In the genomic region with DNA sequence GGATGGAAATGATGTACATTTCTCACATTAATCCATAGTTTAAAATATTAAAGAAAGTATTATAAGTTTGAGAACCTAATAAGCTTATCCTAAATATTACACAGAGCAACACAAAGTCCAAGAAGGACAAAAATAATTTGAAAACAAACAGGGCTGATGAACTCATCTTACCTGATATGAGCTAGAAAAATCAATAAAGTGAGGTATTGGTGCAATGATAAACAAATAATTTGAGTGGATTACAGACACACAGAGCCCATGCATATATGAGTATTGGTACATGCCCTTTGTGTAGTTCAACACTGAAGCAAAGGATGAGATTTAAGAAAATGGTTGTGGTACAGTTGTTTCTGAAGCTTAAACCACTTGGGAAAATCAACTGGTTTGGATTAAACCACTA, we compare ENCODE assay signal across 20 cellular contexts.
DNase-seq lines count a peak whose midpoint lies in the region; ATAC-seq, FAIRE-seq and TF ChIP-seq lines count a peak whose summit lies in the region.
"Had no signal": no experiment of that assay in that cellular context is flagged by ENCODE, and none has a peak within 500 bp of the region (broad histone marks: within the 10 kb centered on the region; RNA-seq: fewer than 3 reads in every experiment).

No MANE protein-coding gene starts in this region.

- H3K4me3 ChIP-seq in liver (ENCODE audit: low read depth in 1 of 3, low read length in 3 of 3): no peak overlapping the region
- H3K4me3 ChIP-seq in HepG2 (replicated peaks in 1 of 3; ENCODE audit: insufficient read depth in 1 of 3, low read depth in 2 of 3, low read length in 3 of 3): no peak overlapping the region
- no peak overlapping the region for H3K4me3 ChIP-seq in right lobe of liver
- H3K4me3 ChIP-seq: A549; BLaER1 treated with 17β-estradiol and CSF1 and Interleukin-3, amounts not matched to agents 10 nM and 100 nM had no signal

- BruUV-seq in HepG2 (replicated peaks; lab: Mats Ljungman, UMichigan): no TSS peak

- no peaks in the 10 kb centered on the region for H3K79me2 ChIP-seq in HepG2 (ENCODE audit: insufficient read depth, low read length)

- no peak overlapping the region for H3K4me2 ChIP-seq in HepG2 (ENCODE audit: low read depth, low read length)
- H3K4me2 ChIP-seq: A549; BLaER1 treated with 17β-estradiol and CSF1 and Interleukin-3, amounts not matched to agents 10 nM and 100 nM had no signal

- TF ChIP-seq EP300 in HepG2 (IDR thresholded peaks at IDR 0.05; ENCODE audit: low read depth in 2 of 2, low read length in 2 of 2) (no peak), HepG2 (CRISPR knock-in tag; IDR thresholded peaks at IDR 0.05; ENCODE audit: borderline replicate concordance) (no peak)

- FAIRE-seq in HepG2 (lab: Jason Lieb, UNC): no peak
- FAIRE-seq: A549, D721Med, G401.6, GM12891 had no signal

- intact Hi-C loops in HepG2 (cut with micrococcal nuclease; ENCODE audit: unreplicated experiment): no loop called here
- intact Hi-C loops in right lobe of liver (cut with DNase I): no loop called here

- no peaks in the 10 kb centered on the region for H3K36me3 ChIP-seq in liver (ENCODE audit: control insufficient read depth in 4 of 4, insufficient read depth in 3 of 4, low read depth in 1 of 4, low read length in 3 of 4)
- no peaks in the 10 kb centered on the region for H3K36me3 ChIP-seq in HepG2 (replicated peaks in 1 of 2; ENCODE audit: control insufficient read depth in 1 of 2, insufficient read depth in 2 of 2, low read length in 2 of 2)
- no peaks in the 10 kb centered on the region for H3K36me3 ChIP-seq in right lobe of liver
- H3K36me3 ChIP-seq: BLaER1 treated with 17β-estradiol and CSF1 and Interleukin-3, amounts not matched to agents 10 nM and 100 nM had no signal

- H3K9me3 ChIP-seq in liver (ENCODE audit: control insufficient read depth in 4 of 4, low read length in 3 of 4) (no peaks in the 10 kb centered on the region), HepG2 (ENCODE audit: low read length) (peaks cover 65% of the 10 kb centered on the region), right lobe of liver (no peaks in the 10 kb centered on the region)
- H3K9me3 ChIP-seq: A549; BLaER1 treated with 17β-estradiol and CSF1 and Interleukin-3, amounts not matched to agents 10 nM and 100 nM; Caco-2 had no signal

- H3K9ac ChIP-seq in liver (ENCODE audit: low read depth in 1 of 2, low read length in 2 of 2) (no peak overlapping the region), HepG2 (ENCODE audit: insufficient read depth, low read depth, low read length) (no peak overlapping the region)
- H3K9ac ChIP-seq: BLaER1 treated with 17β-estradiol and CSF1 and Interleukin-3, amounts not matched to agents 10 nM and 100 nM had no signal

- CTCF ChIA-PET in HepG2 (lab: Yijun Ruan, JAX; ENCODE audit: low intra/inter-chr PET ratio, low total read pairs): no interaction called here
- CTCF ChIA-PET in activated CD4-positive, alpha-beta memory T cell treated with anti-CD3 and anti-CD28 coated beads, Interleukin-2, amount 10 ng/mL, durations not matched to agents 7 days and 5 days (lab: Charles Lee): no interaction called here

- no peak for ATAC-seq in HepG2
- peak; percentile 36 to 92 (median 84) for ATAC-seq in right lobe of liver
- no peak for ATAC-seq in GM18858 (IDR thresholded peaks at IDR 0.05; ENCODE audit: unreplicated experiment)
- ATAC-seq: A549; CD8-positive, alpha-beta T cell had no signal

- in situ Hi-C loops in HepG2 (cut with HindIII; ENCODE audit: extremely low pct_ligation_motif_present, low pct_unique_long_range_greater_than_20kb): no loop called here

- H3K27me3 ChIP-seq in liver (ENCODE audit: control insufficient read depth in 4 of 4, insufficient read depth in 4 of 4, low read length in 3 of 4): no peaks in the 10 kb centered on the region
- no peaks in the 10 kb centered on the region for H3K27me3 ChIP-seq in HepG2 (ENCODE audit: control insufficient read depth in 1 of 2, insufficient read depth in 2 of 2, low read length in 2 of 2)
- H3K27me3 ChIP-seq in right lobe of liver: no peaks in the 10 kb centered on the region
- H3K27me3 ChIP-seq: BLaER1 treated with 17β-estradiol and CSF1 and Interleukin-3, amounts not matched to agents 10 nM and 100 nM had no signal

- H3K4me1 Mint-ChIP-seq in activated CD4-positive, alpha-beta memory T cell treated with anti-CD3 and anti-CD28 coated beads, Interleukin-2, amount 10 ng/mL, durations not matched to agents 7 days and 5 days: no peaks in the 10 kb centered on the region
- H3K4me1 Mint-ChIP-seq: B cell had no signal

- no peak overlapping the region for H3K4me3 Mint-ChIP-seq in activated CD4-positive, alpha-beta memory T cell treated with anti-CD3 and anti-CD28 coated beads, Interleukin-2, amount 10 ng/mL, durations not matched to agents 7 days and 5 days
- H3K4me3 Mint-ChIP-seq: B cell; CD4-positive, alpha-beta T cell; CD8-positive, alpha-beta T cell had no signal

- H3K27me3 Mint-ChIP-seq in activated CD4-positive, alpha-beta memory T cell treated with anti-CD3 and anti-CD28 coated beads, Interleukin-2, amount 10 ng/mL, durations not matched to agents 7 days and 5 days: no peaks in the 10 kb centered on the region
- H3K27me3 Mint-ChIP-seq: B cell; CD4-positive, alpha-beta T cell had no signal

- H3K27ac Mint-ChIP-seq in activated CD4-positive, alpha-beta memory T cell treated with anti-CD3 and anti-CD28 coated beads, Interleukin-2, amount 10 ng/mL, durations not matched to agents 7 days and 5 days: no peak overlapping the region
- H3K27ac Mint-ChIP-seq: B cell; CD4-positive, alpha-beta T cell; CD8-positive, alpha-beta T cell had no signal

- no peaks in the 10 kb centered on the region for H3K9me3 Mint-ChIP-seq in activated CD4-positive, alpha-beta memory T cell treated with anti-CD3 and anti-CD28 coated beads, Interleukin-2, amount 10 ng/mL, durations not matched to agents 7 days and 5 days

- DNase-seq in HepG2 (ENCODE audit: low spot score) (no peak), right lobe of liver (no peak)
- no peak for DNase-seq in activated CD4-positive, alpha-beta memory T cell treated with anti-CD3 and anti-CD28 coated beads, Interleukin-2, amount 10 ng/mL, durations not matched to agents 7 days and 5 days
- DNase-seq: AML-193; Caco-2; Calu3; CD4-positive, alpha-beta T cell; CD8-positive, alpha-beta T cell; DMS79 treated with DMSO at 0.1 percent for 48 hours; GF-D8 had no signal

- H3K27ac ChIP-seq in liver (ENCODE audit: low read depth in 1 of 2, low read length in 2 of 2) (no peak overlapping the region), HepG2 (ENCODE audit: extremely low read length, insufficient read depth, low read length) (no peak overlapping the region), right lobe of liver (no peak overlapping the region)
- H3K27ac ChIP-seq: 22Rv1; A549; BLaER1 treated with 17β-estradiol and CSF1 and Interleukin-3, amounts not matched to agents 10 nM and 100 nM; C4-2B had no signal

- peaks cover 0 to 2% (median 0%) of the 10 kb centered on the region in 4 donors for H3K4me1 ChIP-seq in liver (ENCODE audit: control insufficient read depth in 4 of 4, insufficient read depth in 4 of 4, low read length in 3 of 4)
- no peaks in the 10 kb centered on the region for H3K4me1 ChIP-seq in HepG2 (ENCODE audit: insufficient read depth, low read length)
- peaks cover 0 to 5% (median 0%) of the 10 kb centered on the region in 4 donors for H3K4me1 ChIP-seq in right lobe of liver
- H3K4me1 ChIP-seq: A549; BLaER1 treated with 17β-estradiol and CSF1 and Interleukin-3, amounts not matched to agents 10 nM and 100 nM; Caco-2 had no signal

- TF ChIP-seq RAD21 in liver (IDR thresholded peaks at IDR 0.05): peak in 1 of 2 donors; percentile 38
- no peak for TF ChIP-seq RAD21 in HepG2 (CRISPR knock-in tag; IDR thresholded peaks at IDR 0.05)

- no peaks in the 10 kb centered on the region for H4K20me1 ChIP-seq in HepG2 (ENCODE audit: insufficient read depth, low read length)
- H4K20me1 ChIP-seq: BLaER1 treated with 17β-estradiol and CSF1 and Interleukin-3, amounts not matched to agents 10 nM and 100 nM had no signal

- POLR2A ChIA-PET in HepG2 (lab: Yijun Ruan, JAX): no interaction called here
- POLR2A ChIA-PET in activated CD4-positive, alpha-beta memory T cell treated with anti-CD3 and anti-CD28 coated beads, Interleukin-2, amount 10 ng/mL, durations not matched to agents 7 days and 5 days (lab: Charles Lee): no interaction called here

- no peak overlapping the region for H2AFZ ChIP-seq in HepG2 (ENCODE audit: low read length)

- TF ChIP-seq CTCF in liver (IDR thresholded peaks at IDR 0.05; ENCODE audit: low read depth, low read length, missing input control) (no peak), HepG2 (CRISPR knock-in tag; IDR thresholded peaks at IDR 0.05) (no peak), right lobe of liver (IDR thresholded peaks at IDR 0.05) (no peak)

- TF ChIP-seq POLR2A in HepG2 (IDR thresholded peaks at IDR 0.05; ENCODE audit: insufficient read depth in 1 of 2, low read depth in 2 of 2, low read length in 2 of 2) (no peak), right lobe of liver (IDR thresholded peaks at IDR 0.05) (no peak)

- H3K36me3 Mint-ChIP-seq in activated CD4-positive, alpha-beta memory T cell treated with anti-CD3 and anti-CD28 coated beads, Interleukin-2, amount 10 ng/mL, durations not matched to agents 7 days and 5 days (ENCODE audit: low read depth): no peaks in the 10 kb centered on the region
- H3K36me3 Mint-ChIP-seq: CD8-positive, alpha-beta T cell had no signal

TF ChIP-seq in liver, 16 proteins besides CTCF, POLR2A, EP300 and RAD21 (continues in another document):
- TF ChIP-seq, protein P1, sequence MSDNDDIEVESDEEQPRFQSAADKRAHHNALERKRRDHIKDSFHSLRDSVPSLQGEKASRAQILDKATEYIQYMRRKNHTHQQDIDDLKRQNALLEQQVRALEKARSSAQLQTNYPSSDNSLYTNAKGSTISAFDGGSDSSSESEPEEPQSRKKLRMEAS (IDR thresholded peaks at IDR 0.05): no peak
- TF ChIP-seq HNF4A (conservative IDR thresholded peaks at IDR 0.05): peak; percentile 48 to 57
- TF ChIP-seq NR2F2 (IDR thresholded peaks at IDR 0.05): no peak
- TF ChIP-seq JUND (IDR thresholded peaks at IDR 0.05): no peak

Comparison
In these comparisons a context has a peak if more than half of its experiments do, and no peak if none do; other contexts are left out.
1. ATAC-seq: peak in right lobe of liver (4 of 4); none in HepG2 (single experiment) and GM18858 (single experiment).